ENCODE assay signal across 17 cellular contexts in the genomic region with DNA sequence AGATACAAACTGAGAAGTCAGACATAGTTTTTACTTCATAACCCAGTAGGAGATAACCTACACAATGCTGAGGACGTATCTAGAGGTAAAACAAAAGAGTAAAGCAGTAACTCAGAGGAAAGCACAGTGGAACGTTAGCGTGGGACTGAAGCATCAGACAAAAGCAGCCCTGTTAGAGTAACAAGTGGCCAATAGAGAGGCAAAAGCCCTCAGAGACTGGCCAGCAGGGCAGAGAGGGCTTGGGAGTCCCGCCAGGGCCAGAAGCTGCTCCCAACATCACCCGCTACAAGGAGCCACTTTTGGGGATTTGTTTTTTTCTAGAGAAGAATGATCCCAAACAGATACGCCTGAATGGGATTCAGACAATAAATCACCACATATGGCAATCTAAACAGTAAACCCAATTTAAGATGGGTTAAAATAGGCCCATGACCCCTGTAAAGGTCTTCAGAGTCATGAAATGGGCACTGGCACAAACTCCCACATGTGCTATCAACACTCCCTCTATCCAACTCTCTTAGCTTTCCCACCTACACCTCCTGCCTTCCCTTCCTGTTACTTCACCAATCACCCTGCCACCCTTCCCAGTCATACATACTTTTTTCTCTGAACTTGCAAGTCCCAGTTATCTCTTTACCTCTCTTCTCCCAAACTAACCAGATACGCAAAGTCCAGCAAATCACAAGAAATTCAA. TPM values are rescaled to one million over a fixed set of nuclear protein-coding genes. Genes with fewer than 3 reads are reported as not detected.
DNase-seq lines count a peak whose midpoint lies in the region; ATAC-seq and TF ChIP-seq lines count a peak whose summit lies in the region.
"Had no signal": no experiment of that assay in that cellular context is flagged by ENCODE, and none has a peak within 500 bp of the region (broad histone marks: within the 10 kb centered on the region; RNA-seq: fewer than 3 reads in every experiment).

No MANE protein-coding gene starts in this region.

- peaks cover 66% of the 10 kb centered on the region for H3K36me3 Mint-ChIP-seq in nephron progenitor cell (ENCODE audit: low read depth)

- peak overlapping the region; percentile 64 for H3K27ac Mint-ChIP-seq in nephron progenitor cell
- H3K27ac Mint-ChIP-seq: dendritic cell treated with granulocyte-macrophage colony-stimulating factor and Interleukin-4, amounts not matched to agents 40 ng/mL and 50 ng/mL, for 4 days; type B pancreatic cell had no signal

- H3K36me3 ChIP-seq in HUES48 (ENCODE audit: control insufficient read depth, insufficient read depth, low read length), result peaks cover 97% of the 10 kb centered on the region
- H3K36me3 ChIP-seq in left lung, result peaks cover 4 to 92% of the 10 kb centered on the region in 2 donors

- H3K4me3 ChIP-seq in HUES48 (ENCODE audit: low read depth, low read length) (no peak overlapping the region), left lung (no peak overlapping the region)
- H3K4me3 ChIP-seq: adrenal gland, pancreas, SJSA1 had no signal

- no peaks in the 10 kb centered on the region for H3K27me3 Mint-ChIP-seq in nephron progenitor cell (ENCODE audit: low read depth, poor library complexity)
- H3K27me3 Mint-ChIP-seq: dendritic cell treated with granulocyte-macrophage colony-stimulating factor and Interleukin-4, amounts not matched to agents 40 ng/mL and 50 ng/mL, for 4 days; type B pancreatic cell had no signal

- peaks cover 6% of the 10 kb centered on the region for H3K4me1 Mint-ChIP-seq in nephron progenitor cell

- H3K4me1 ChIP-seq in HUES48 (ENCODE audit: control insufficient read depth, insufficient read depth, low read length) (peaks cover 15% of the 10 kb centered on the region), left lung (no peaks in the 10 kb centered on the region)
- H3K4me1 ChIP-seq: adrenal gland, pancreas, SJSA1 had no signal

- H3K27me3 ChIP-seq in HUES48 (ENCODE audit: control insufficient read depth, insufficient read depth, low read length), result no peaks in the 10 kb centered on the region
- H3K27me3 ChIP-seq in left lung, result no peaks in the 10 kb centered on the region
- H3K27me3 ChIP-seq: adrenal gland, pancreas, SJSA1 had no signal

- no peak overlapping the region for H3K9ac ChIP-seq in HUES48 (ENCODE audit: low read depth, low read length)

- intact Hi-C loops in left lung (cut with DNase I), result no loop called here

- no peaks in the 10 kb centered on the region for H3K9me3 ChIP-seq in HUES48 (ENCODE audit: control insufficient read depth, insufficient read depth, low read length)
- no peaks in the 10 kb centered on the region for H3K9me3 ChIP-seq in left lung
- H3K9me3 ChIP-seq: adrenal gland, pancreas, SJSA1 had no signal

- H3K9me3 Mint-ChIP-seq in nephron progenitor cell, result no peaks in the 10 kb centered on the region
- H3K9me3 Mint-ChIP-seq: dendritic cell treated with granulocyte-macrophage colony-stimulating factor and Interleukin-4, amounts not matched to agents 40 ng/mL and 50 ng/mL, for 4 days; type B pancreatic cell had no signal

- ATAC-seq in left lung, result no peak
- ATAC-seq in GM21576 (IDR thresholded peaks at IDR 0.05; ENCODE audit: unreplicated experiment), result no peak
- ATAC-seq: pancreas had no signal

- peak in 9 of 14 donors; percentile 29 to 68 (median 44) for DNase-seq in C1 segment of cervical spinal cord (lab: John Stamatoyannopoulos, UW)
- DNase-seq in nephron progenitor cell, result no peak
- DNase-seq in left lung, result no peak
- no peak for DNase-seq in D341Med (ENCODE audit: low spot score)
- DNase-seq in HT-29 (ENCODE audit: low spot score), result no peak
- DNase-seq: adrenal gland; IMR-90; NCI-H1105 treated with DMSO at 0.1 percent for 48 hours; NCI-H2227 treated with DMSO at 0.1 percent for 48 hours; pancreas; stimulated activated CD4-positive, alpha-beta T cell treated with anti-CD3 and anti-CD28 coated beads, Interleukin-15, amount 100 ng/mL, for 24 hours had no signal

- H3K27ac ChIP-seq in HUES48 (ENCODE audit: low read depth, low read length) (peak overlapping the region; percentile 34), cingulate gyrus (ENCODE audit: low read depth, low read length) (peak overlapping the region; percentile 95), left lung (no peak overlapping the region)
- H3K27ac ChIP-seq: adrenal gland, pancreas, SJSA1 had no signal

- no peak overlapping the region for H3K4me3 Mint-ChIP-seq in nephron progenitor cell
- H3K4me3 Mint-ChIP-seq: dendritic cell treated with granulocyte-macrophage colony-stimulating factor and Interleukin-4, amounts not matched to agents 40 ng/mL and 50 ng/mL, for 4 days; type B pancreatic cell had no signal

- TF ChIP-seq CTCF in nephron progenitor cell (IDR thresholded peaks at IDR 0.05) (no peak), left lung (IDR thresholded peaks at IDR 0.05) (no peak)

RNA-seq across cellular contexts. Expression of a gene that starts 17.2 kb away (rescaled TPM):
- total RNA-seq in left lung, result 1 to 10 TPM; 7.5 to 9.4 TPM
- 5.7 and 7.2 TPM in 2 replicates for total RNA-seq in HT-29 (2014; rRNA removed; shearing (Covaris generic))

RNA-seq across cellular contexts. Expression of a gene that starts 19.6 kb away (rescaled TPM):
- 10 to 100 TPM; 48.9 to 49.6 TPM for total RNA-seq in left lung
- 21.2 and 22.0 TPM in 2 replicates for total RNA-seq in HT-29 (2014; rRNA removed; shearing (Covaris generic))

Comparison
In these comparisons a context has a peak if more than half of its experiments do, and no peak if none do; other contexts are left out.
1. DNase-seq: peak in C1 segment of cervical spinal cord (9 of 14); none in nephron progenitor cell (single experiment), left lung (0 of 2), D341Med (single experiment) and HT-29 (single experiment).
2. H3K27ac ChIP-seq: peak in HUES48 (single experiment) and cingulate gyrus (single experiment); none in left lung (0 of 2).